In genomic region chr3:50196253-50196801, GRCh38 we compare ENCODE assay signal across 1 cellular context.
TF ChIP-seq lines count a peak whose summit lies in the region.

No MANE protein-coding gene starts in this region.

TF ChIP-seq in HepG2, 621 proteins besides CTCF, POLR2A, EP300 and RAD21 (continues in another document):
- TF ChIP-seq SETDB1 (CRISPR knock-in tag; IDR thresholded peaks at IDR 0.05; ENCODE audit: borderline replicate concordance) (no peak), LCORL (IDR thresholded peaks at IDR 0.05) (peak; percentile 66; the same call in 1 of the 2 replicates), LCORL (CRISPR knock-in tag; IDR thresholded peaks at IDR 0.05) (no peak), ZNF670 (CRISPR knock-in tag; IDR thresholded peaks at IDR 0.05; ENCODE audit: borderline replicate concordance) (0 out of 2 replicates have a peak, but pooled peaks have one; percentile 4), SOX13 (IDR thresholded peaks at IDR 0.05) (0 out of 2 replicates have a peak, but pooled peaks have one; percentile 7), SOX13 (CRISPR knock-in tag; conservative IDR thresholded peaks at IDR 0.05 in 1 of 2, IDR thresholded peaks at IDR 0.05 in 1 of 2) (no peak), HNF4G (IDR thresholded peaks at IDR 0.05; ENCODE audit: borderline replicate concordance, low read depth, low read length) (0 out of 2 replicates have a peak, but pooled peaks have one; percentile 2), HNF4G (CRISPR knock-in tag; IDR thresholded peaks at IDR 0.05; ENCODE audit: borderline replicate concordance, low read depth) (no peak), CCDC6 (CRISPR knock-in tag; IDR thresholded peaks at IDR 0.05) (no peak; the same call in 1 of the 2 replicates), PCBP1 (IDR thresholded peaks at IDR 0.05; ENCODE audit: borderline replicate concordance, low read depth, low read length) (no peak), ASH2L (IDR thresholded peaks at IDR 0.05; ENCODE audit: insufficient read length, low read depth, low read length) (peak; percentile 62), SIX4 (CRISPR knock-in tag; IDR thresholded peaks at IDR 0.05) (0 out of 2 replicates have a peak, but pooled peaks have one; percentile 3), SNAPC2 (CRISPR knock-in tag; IDR thresholded peaks at IDR 0.05) (no peak; the same call in 1 of the 2 replicates), ZMAT3 (CRISPR knock-in tag; conservative IDR thresholded peaks at IDR 0.05) (no peak), RFX3 (CRISPR knock-in tag; IDR thresholded peaks at IDR 0.05) (no peak), KDM1A (CRISPR knock-in tag; IDR thresholded peaks at IDR 0.05) (no peak), SP4 (CRISPR knock-in tag; IDR thresholded peaks at IDR 0.05) (0 out of 2 replicates have a peak, but pooled peaks have one; percentile 10), SP2 (CRISPR knock-in tag; IDR thresholded peaks at IDR 0.05) (0 out of 2 replicates have a peak, but pooled peaks have one; percentile 5), ZNF329 (CRISPR knock-in tag; IDR thresholded peaks at IDR 0.05; ENCODE audit: low read depth) (0 out of 2 replicates have a peak, but pooled peaks have one; percentile 17), ZBTB7A (CRISPR knock-in tag; IDR thresholded peaks at IDR 0.05) (no peak), MAZ (IDR thresholded peaks at IDR 0.05; ENCODE audit: borderline replicate concordance, low read depth, low read length) (no peak), MAZ (CRISPR knock-in tag; IDR thresholded peaks at IDR 0.05; ENCODE audit: low read depth) (no peak), ZNF44 (CRISPR knock-in tag; IDR thresholded peaks at IDR 0.05) (peak; percentile 68; the same call in 1 of the 2 replicates), DNMT3B (CRISPR knock-in tag; conservative IDR thresholded peaks at IDR 0.05) (no peak), CHD2 (IDR thresholded peaks at IDR 0.05; ENCODE audit: low read depth, low read length) (no peak), SRF (IDR thresholded peaks at IDR 0.05; ENCODE audit: low read depth, low read length) (no peak), HNRNPL (IDR thresholded peaks at IDR 0.05; ENCODE audit: low read depth, low read length) (peak; percentile 21; the same call in 1 of the 2 replicates), ZNF317 (CRISPR knock-in tag; IDR thresholded peaks at IDR 0.05) (0 out of 2 replicates have a peak, but pooled peaks have one; percentile 3), ZNF333 (CRISPR knock-in tag; IDR thresholded peaks at IDR 0.05; ENCODE audit: borderline replicate concordance) (no peak), TOE1 (CRISPR knock-in tag; IDR thresholded peaks at IDR 0.05) (no peak), ZNF180 (CRISPR knock-in tag; IDR thresholded peaks at IDR 0.05; ENCODE audit: borderline replicate concordance, low read depth) (no peak), SSRP1 (CRISPR knock-in tag; IDR thresholded peaks at IDR 0.05) (no peak), KDM4B (CRISPR knock-in tag; IDR thresholded peaks at IDR 0.05) (peak; percentile 8; the same call in 1 of the 2 replicates), ELF4 (CRISPR knock-in tag; IDR thresholded peaks at IDR 0.05; ENCODE audit: borderline replicate concordance) (no peak), ZNF142 (CRISPR knock-in tag; IDR thresholded peaks at IDR 0.05) (no peak), HNRNPLL (IDR thresholded peaks at IDR 0.05; ENCODE audit: low read depth, low read length, poor library complexity, severe bottlenecking) (no peak), SKI (IDR thresholded peaks at IDR 0.05; ENCODE audit: partially characterized antibody) (no peak), ZFY (CRISPR knock-in tag; IDR thresholded peaks at IDR 0.05) (peak; percentile 7), POLR2G (IDR thresholded peaks at IDR 0.05; ENCODE audit: low read depth, low read length) (peak; percentile 17; the same call in 1 of the 2 replicates), TAF1 (CRISPR knock-in tag; IDR thresholded peaks at IDR 0.05) (no peak; the same call in 1 of the 2 replicates), ZNF280B (CRISPR knock-in tag; IDR thresholded peaks at IDR 0.05; ENCODE audit: borderline replicate concordance) (no peak)
- TF ChIP-seq, protein P1, sequence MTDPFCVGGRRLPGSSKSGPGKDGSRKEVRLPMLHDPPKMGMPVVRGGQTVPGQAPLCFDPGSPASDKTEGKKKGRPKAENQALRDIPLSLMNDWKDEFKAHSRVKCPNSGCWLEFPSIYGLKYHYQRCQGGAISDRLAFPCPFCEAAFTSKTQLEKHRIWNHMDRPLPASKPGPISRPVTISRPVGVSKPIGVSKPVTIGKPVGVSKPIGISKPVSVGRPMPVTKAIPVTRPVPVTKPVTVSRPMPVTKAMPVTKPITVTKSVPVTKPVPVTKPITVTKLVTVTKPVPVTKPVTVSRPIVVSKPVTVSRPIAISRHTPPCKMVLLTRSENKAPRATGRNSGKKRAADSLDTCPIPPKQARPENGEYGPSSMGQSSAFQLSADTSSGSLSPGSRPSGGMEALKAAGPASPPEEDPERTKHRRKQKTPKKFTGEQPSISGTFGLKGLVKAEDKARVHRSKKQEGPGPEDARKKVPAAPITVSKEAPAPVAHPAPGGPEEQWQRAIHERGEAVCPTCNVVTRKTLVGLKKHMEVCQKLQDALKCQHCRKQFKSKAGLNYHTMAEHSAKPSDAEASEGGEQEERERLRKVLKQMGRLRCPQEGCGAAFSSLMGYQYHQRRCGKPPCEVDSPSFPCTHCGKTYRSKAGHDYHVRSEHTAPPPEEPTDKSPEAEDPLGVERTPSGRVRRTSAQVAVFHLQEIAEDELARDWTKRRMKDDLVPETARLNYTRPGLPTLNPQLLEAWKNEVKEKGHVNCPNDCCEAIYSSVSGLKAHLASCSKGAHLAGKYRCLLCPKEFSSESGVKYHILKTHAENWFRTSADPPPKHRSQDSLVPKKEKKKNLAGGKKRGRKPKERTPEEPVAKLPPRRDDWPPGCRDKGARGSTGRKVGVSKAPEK (CRISPR knock-in tag; IDR thresholded peaks at IDR 0.05; ENCODE audit: borderline replicate concordance), result no peak
- TF ChIP-seq, protein P2, sequence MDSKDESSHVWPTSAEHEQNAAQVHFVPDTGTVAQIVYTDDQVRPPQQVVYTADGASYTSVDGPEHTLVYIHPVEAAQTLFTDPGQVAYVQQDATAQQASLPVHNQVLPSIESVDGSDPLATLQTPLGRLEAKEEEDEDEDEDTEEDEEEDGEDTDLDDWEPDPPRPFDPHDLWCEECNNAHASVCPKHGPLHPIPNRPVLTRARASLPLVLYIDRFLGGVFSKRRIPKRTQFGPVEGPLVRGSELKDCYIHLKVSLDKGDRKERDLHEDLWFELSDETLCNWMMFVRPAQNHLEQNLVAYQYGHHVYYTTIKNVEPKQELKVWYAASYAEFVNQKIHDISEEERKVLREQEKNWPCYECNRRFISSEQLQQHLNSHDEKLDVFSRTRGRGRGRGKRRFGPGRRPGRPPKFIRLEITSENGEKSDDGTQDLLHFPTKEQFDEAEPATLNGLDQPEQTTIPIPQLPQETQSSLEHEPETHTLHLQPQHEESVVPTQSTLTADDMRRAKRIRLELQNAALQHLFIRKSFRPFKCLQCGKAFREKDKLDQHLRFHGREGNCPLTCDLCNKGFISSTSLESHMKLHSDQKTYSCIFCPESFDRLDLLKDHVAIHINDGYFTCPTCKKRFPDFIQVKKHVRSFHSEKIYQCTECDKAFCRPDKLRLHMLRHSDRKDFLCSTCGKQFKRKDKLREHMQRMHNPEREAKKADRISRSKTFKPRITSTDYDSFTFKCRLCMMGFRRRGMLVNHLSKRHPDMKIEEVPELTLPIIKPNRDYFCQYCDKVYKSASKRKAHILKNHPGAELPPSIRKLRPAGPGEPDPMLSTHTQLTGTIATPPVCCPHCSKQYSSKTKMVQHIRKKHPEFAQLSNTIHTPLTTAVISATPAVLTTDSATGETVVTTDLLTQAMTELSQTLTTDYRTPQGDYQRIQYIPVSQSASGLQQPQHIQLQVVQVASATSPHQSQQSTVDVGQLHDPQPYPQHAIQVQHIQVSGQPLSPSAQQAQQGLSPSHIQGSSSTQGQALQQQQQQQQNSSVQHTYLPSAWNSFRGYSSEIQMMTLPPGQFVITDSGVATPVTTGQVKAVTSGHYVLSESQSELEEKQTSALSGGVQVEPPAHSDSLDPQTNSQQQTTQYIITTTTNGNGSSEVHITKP (CRISPR knock-in tag; IDR thresholded peaks at IDR 0.05; ENCODE audit: low read depth), result 0 out of 2 replicates have a peak, but pooled peaks have one; percentile 7
- TF ChIP-seq, protein P3, sequence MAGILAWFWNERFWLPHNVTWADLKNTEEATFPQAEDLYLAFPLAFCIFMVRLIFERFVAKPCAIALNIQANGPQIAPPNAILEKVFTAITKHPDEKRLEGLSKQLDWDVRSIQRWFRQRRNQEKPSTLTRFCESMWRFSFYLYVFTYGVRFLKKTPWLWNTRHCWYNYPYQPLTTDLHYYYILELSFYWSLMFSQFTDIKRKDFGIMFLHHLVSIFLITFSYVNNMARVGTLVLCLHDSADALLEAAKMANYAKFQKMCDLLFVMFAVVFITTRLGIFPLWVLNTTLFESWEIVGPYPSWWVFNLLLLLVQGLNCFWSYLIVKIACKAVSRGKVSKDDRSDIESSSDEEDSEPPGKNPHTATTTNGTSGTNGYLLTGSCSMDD (CRISPR knock-in tag; IDR thresholded peaks at IDR 0.05), result no peak
- TF ChIP-seq, protein P4, sequence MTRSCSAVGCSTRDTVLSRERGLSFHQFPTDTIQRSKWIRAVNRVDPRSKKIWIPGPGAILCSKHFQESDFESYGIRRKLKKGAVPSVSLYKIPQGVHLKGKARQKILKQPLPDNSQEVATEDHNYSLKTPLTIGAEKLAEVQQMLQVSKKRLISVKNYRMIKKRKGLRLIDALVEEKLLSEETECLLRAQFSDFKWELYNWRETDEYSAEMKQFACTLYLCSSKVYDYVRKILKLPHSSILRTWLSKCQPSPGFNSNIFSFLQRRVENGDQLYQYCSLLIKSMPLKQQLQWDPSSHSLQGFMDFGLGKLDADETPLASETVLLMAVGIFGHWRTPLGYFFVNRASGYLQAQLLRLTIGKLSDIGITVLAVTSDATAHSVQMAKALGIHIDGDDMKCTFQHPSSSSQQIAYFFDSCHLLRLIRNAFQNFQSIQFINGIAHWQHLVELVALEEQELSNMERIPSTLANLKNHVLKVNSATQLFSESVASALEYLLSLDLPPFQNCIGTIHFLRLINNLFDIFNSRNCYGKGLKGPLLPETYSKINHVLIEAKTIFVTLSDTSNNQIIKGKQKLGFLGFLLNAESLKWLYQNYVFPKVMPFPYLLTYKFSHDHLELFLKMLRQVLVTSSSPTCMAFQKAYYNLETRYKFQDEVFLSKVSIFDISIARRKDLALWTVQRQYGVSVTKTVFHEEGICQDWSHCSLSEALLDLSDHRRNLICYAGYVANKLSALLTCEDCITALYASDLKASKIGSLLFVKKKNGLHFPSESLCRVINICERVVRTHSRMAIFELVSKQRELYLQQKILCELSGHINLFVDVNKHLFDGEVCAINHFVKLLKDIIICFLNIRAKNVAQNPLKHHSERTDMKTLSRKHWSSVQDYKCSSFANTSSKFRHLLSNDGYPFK (CRISPR knock-in tag; IDR thresholded peaks at IDR 0.05; ENCODE audit: borderline replicate concordance), result peak; percentile 48; the same call in 1 of the 2 replicates
- TF ChIP-seq, protein P5, sequence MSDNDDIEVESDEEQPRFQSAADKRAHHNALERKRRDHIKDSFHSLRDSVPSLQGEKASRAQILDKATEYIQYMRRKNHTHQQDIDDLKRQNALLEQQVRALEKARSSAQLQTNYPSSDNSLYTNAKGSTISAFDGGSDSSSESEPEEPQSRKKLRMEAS (IDR thresholded peaks at IDR 0.05), result no peak
